21 cellular contexts compared by ENCODE assay signal in the genomic region with DNA sequence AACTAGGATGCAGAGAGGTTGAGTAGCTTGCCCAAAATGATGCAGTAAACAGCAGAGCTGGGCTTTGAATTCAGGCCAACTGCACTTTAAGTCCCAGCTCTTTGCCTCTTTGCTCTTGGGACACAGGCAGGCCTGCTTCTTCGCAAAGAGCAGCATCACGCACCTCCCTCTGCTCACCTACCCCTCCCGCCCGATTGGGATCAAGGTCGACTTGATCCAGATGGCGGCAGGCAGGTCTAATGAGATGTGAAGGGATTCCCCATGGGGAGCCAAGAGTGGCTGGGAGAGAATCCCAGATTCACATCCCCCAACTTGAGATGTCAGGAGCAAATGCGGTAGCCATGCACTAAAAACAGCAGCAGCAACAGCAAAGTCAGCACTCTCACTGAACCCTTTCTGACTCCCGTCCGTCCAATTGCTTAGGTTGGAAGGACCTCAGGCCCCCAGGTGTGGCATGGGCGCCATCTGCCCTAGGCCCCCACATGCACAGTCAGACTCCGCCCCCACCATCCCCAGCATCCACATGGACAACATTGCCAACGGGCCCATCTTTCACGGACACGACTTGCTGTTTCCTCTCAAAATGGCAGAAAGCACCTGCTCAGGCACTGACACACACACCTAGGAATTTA.
DNase-seq lines count a peak whose midpoint lies in the region; TF ChIP-seq lines count a peak whose summit lies in the region.
"Had no signal": no experiment of that assay in that cellular context is flagged by ENCODE, and none has a peak within 500 bp of the region (broad histone marks: within the 10 kb centered on the region; RNA-seq: fewer than 3 reads in every experiment).

No MANE protein-coding gene starts in this region.

- no peaks in the 10 kb centered on the region for H3K9me3 ChIP-seq in sigmoid colon
- H3K9me3 ChIP-seq: left ventricle myocardium inferior, upper lobe of right lung had no signal

- H3K36me3 ChIP-seq in sigmoid colon: no peaks in the 10 kb centered on the region
- no peaks in the 10 kb centered on the region for H3K36me3 ChIP-seq in brain microvascular endothelial cell (replicated peaks)
- H3K36me3 ChIP-seq: BLaER1 treated with 17β-estradiol and CSF1 and Interleukin-3, amounts not matched to agents 10 nM and 100 nM; left ventricle myocardium inferior; upper lobe of right lung had no signal

- WGBS in sigmoid colon, 2 donors: 82 to 92% methylated on average over 14 of the region's 14 CpGs

- TF ChIP-seq EP300 in sigmoid colon (IDR thresholded peaks at IDR 0.05): no peak

- H3K4me1 ChIP-seq in sigmoid colon: no peaks in the 10 kb centered on the region
- H3K4me1 ChIP-seq: upper lobe of right lung had no signal

- in situ Hi-C loops in brain microvascular endothelial cell (cut with HindIII; ENCODE audit: low pct_ligation_motif_present, low sequenced_read_pairs): no loop called here

- H3K27me3 ChIP-seq in sigmoid colon (no peaks in the 10 kb centered on the region), brain microvascular endothelial cell (replicated peaks) (no peaks in the 10 kb centered on the region)
- H3K27me3 ChIP-seq: upper lobe of right lung had no signal

- no peak overlapping the region for H3K27ac ChIP-seq in sigmoid colon
- no peak overlapping the region for H3K27ac ChIP-seq in brain microvascular endothelial cell
- H3K27ac ChIP-seq: BLaER1 treated with 17β-estradiol and CSF1 and Interleukin-3, amounts not matched to agents 10 nM and 100 nM; left ventricle myocardium inferior; upper lobe of right lung had no signal

- no peak for TF ChIP-seq POLR2A in sigmoid colon (IDR thresholded peaks at IDR 0.05)

- intact Hi-C loops in sigmoid colon (cut with DNase I): no loop called here

- no peak for TF ChIP-seq CTCF in fibroblast of mammary gland (conservative IDR thresholded peaks at IDR 0.05; ENCODE audit: control insufficient read depth, insufficient read depth, low read depth, low read length)
- no peak for TF ChIP-seq CTCF in sigmoid colon (IDR thresholded peaks at IDR 0.05)
- no peak for TF ChIP-seq CTCF in brain microvascular endothelial cell (IDR thresholded peaks at IDR 0.05; ENCODE audit: low read depth, low read length, missing control alignments)

- DNase-seq in NCI-H1694 treated with DMSO at 0.1 percent for 48 hours (lab: John Stamatoyannopoulos, UW): peak; percentile 92
- peak; percentile 87 for DNase-seq in NCI-H82 (lab: John Stamatoyannopoulos, UW)
- peak; percentile 8 for DNase-seq in fibroblast of mammary gland (ENCODE audit: low read depth)
- DNase-seq in sigmoid colon: peak; percentile 79
- no peak for DNase-seq in NCI-H2081 (lab: John Stamatoyannopoulos, UW)
- DNase-seq in brain microvascular endothelial cell: no peak
- no peak for DNase-seq in occipital lobe (lab: John Stamatoyannopoulos, UW)
- DNase-seq: activated CD4-positive, alpha-beta memory T cell treated with anti-CD3 and anti-CD28 coated beads, Interleukin-2, amount 10 ng/mL, durations not matched to agents 7 days and 5 days; activated CD4-positive, alpha-beta T cell treated with anti-CD3 and anti-CD28 coated beads for 1 hour; activated naive CD4-positive, alpha-beta T cell treated with anti-CD3 and anti-CD28 coated beads, Interleukin-2, amount 50 U/mL, for 16 hours; DND-41; left ventricle myocardium inferior; mesendoderm; MV-4-11; NCI-H1436; NCI-H526 treated with DMSO at 0.1 percent for 48 hours; stimulated activated CD4-positive, alpha-beta T cell treated with anti-CD3 and anti-CD28 coated beads, Interleukin-15, amount 100 ng/mL, for 24 hours; stimulated activated CD4-positive, alpha-beta T cell treated with anti-CD3 and anti-CD28 coated beads, Interleukin-4, amount 100 ng/mL, for 4 hours; T-helper 17 cell; upper lobe of right lung had no signal

- H3K4me3 ChIP-seq in fibroblast of mammary gland (ENCODE audit: control insufficient read depth, low read depth, low read length): no peak overlapping the region
- no peak overlapping the region for H3K4me3 ChIP-seq in sigmoid colon
- H3K4me3 ChIP-seq in brain microvascular endothelial cell (ENCODE audit: low read depth, low read length): no peak overlapping the region
- H3K4me3 ChIP-seq: BLaER1 treated with 17β-estradiol and CSF1 and Interleukin-3, amounts not matched to agents 10 nM and 100 nM; left ventricle myocardium inferior; upper lobe of right lung had no signal

Comparison
In these comparisons a context has a peak if more than half of its experiments do, and no peak if none do; other contexts are left out.
1. DNase-seq: peak in NCI-H1694 treated with DMSO at 0.1 percent for 48 hours (single experiment), NCI-H82 (single experiment), fibroblast of mammary gland (single experiment) and sigmoid colon (single experiment); none in NCI-H2081 (0 of 2), brain microvascular endothelial cell (single experiment) and occipital lobe (single experiment).